In genomic region chr16:16788004-16788403, GRCh38 we compare ENCODE assay signal across 18 cellular contexts.
DNase-seq lines count a peak whose midpoint lies in the region; TF ChIP-seq lines count a peak whose summit lies in the region.
"Had no signal": no experiment of that assay in that cellular context is flagged by ENCODE, and none has a peak within 500 bp of the region (broad histone marks: within the 10 kb centered on the region; RNA-seq: fewer than 3 reads in every experiment).

No MANE protein-coding gene starts in this region.

- H3K4me1 ChIP-seq in H9 (ENCODE audit: insufficient read depth, low read length) (peaks cover 2% of the 10 kb centered on the region; the same call in 1 of the 2 replicates), NT2/D1 (ENCODE audit: insufficient read depth, insufficient read length) (peaks cover 2% of the 10 kb centered on the region), mesenchymal stem cell (ENCODE audit: control insufficient read depth, insufficient read depth, low read depth, low read length) (no peaks in the 10 kb centered on the region), neuronal stem cell (ENCODE audit: control insufficient read depth in 2 of 2, insufficient read depth in 1 of 2, low read depth in 1 of 2, low read length in 2 of 2) (peaks cover 0 to 7% of the 10 kb centered on the region in 2 donors)
- H3K4me1 ChIP-seq: BLaER1 treated with 17β-estradiol and CSF1 and Interleukin-3, amounts not matched to agents 10 nM and 100 nM had no signal

- no peak overlapping the region for H2BK20ac ChIP-seq in H9 (ENCODE audit: low read depth, low read length, poor library complexity, severe bottlenecking)

- H2BK5ac ChIP-seq in H9 (ENCODE audit: insufficient read length, low read length) (no peak overlapping the region), mesenchymal stem cell (ENCODE audit: low read depth, low read length, poor library complexity, severe bottlenecking) (no peak overlapping the region), neuronal stem cell (ENCODE audit: low read length) (no peak overlapping the region)

- H3K18ac ChIP-seq in H9 (ENCODE audit: insufficient read length, low read depth, low read length) (no peak overlapping the region), mesenchymal stem cell (ENCODE audit: low read depth in 1 of 2, low read length in 2 of 2) (no peak overlapping the region), neuronal stem cell (ENCODE audit: low read length) (no peak overlapping the region)

- H3K36me3 ChIP-seq in NT2/D1 (ENCODE audit: insufficient read depth, insufficient read length, low read length) (no peaks in the 10 kb centered on the region), mesenchymal stem cell (ENCODE audit: control insufficient read depth in 1 of 2, insufficient read depth in 2 of 2, low read depth in 1 of 2, low read length in 2 of 2) (no peaks in the 10 kb centered on the region), neuronal stem cell (replicated peaks in 1 of 2; ENCODE audit: control insufficient read depth in 2 of 2, insufficient read depth in 2 of 2, low read length in 2 of 2) (no peaks in the 10 kb centered on the region)
- H3K36me3 ChIP-seq: BLaER1 treated with 17β-estradiol and CSF1 and Interleukin-3, amounts not matched to agents 10 nM and 100 nM had no signal

- DNase-seq in H9: no peak
- no peak for DNase-seq in NT2/D1 (ENCODE audit: low read depth, low spot score)
- DNase-seq in mesenchymal stem cell: no peak
- DNase-seq in neuronal stem cell (ENCODE audit: low spot score): no peak
- DNase-seq in NCI-H345 treated with DMSO at 0.1 percent for 48 hours (lab: John Stamatoyannopoulos, UW; ENCODE audit: unreplicated experiment): no peak
- DNase-seq in SHP77 (lab: John Stamatoyannopoulos, UW): no peak
- DNase-seq in NCI-H524 (lab: John Stamatoyannopoulos, UW): no peak
- DNase-seq: Calu3; CD8-positive, alpha-beta T cell; DMS53; DND-41; EL; HFFc6; IMR-90 had no signal

- no peaks in the 10 kb centered on the region for H3K27me3 Mint-ChIP-seq in H9 (ENCODE audit: low read depth)
- H3K27me3 Mint-ChIP-seq: B cell had no signal

- TF ChIP-seq CTCF in H9 (conservative IDR thresholded peaks at IDR 0.05): no peak

- no peak overlapping the region for H4K91ac ChIP-seq in H9 (ENCODE audit: insufficient read length, low read depth, low read length)
- no peak overlapping the region for H4K91ac ChIP-seq in mesenchymal stem cell (ENCODE audit: low read length)
- H4K91ac ChIP-seq in neuronal stem cell (ENCODE audit: low read depth, low read length, poor library complexity): no peak overlapping the region

- H2BK120ac ChIP-seq in H9 (ENCODE audit: low read depth, low read length, poor library complexity, severe bottlenecking) (no peak overlapping the region), mesenchymal stem cell (ENCODE audit: low read depth, low read length) (no peak overlapping the region), neuronal stem cell (ENCODE audit: low read depth, low read length) (no peak overlapping the region)

- H3K9me3 Mint-ChIP-seq in H9: peaks cover 14 to 23% of the 10 kb centered on the region in 2 experiments

- H3K36me3 Mint-ChIP-seq in H9 (ENCODE audit: insufficient read depth in 1 of 3, low read depth in 3 of 3): peaks cover 3 to 12% (median 6%) of the 10 kb centered on the region in 3 experiments; a peak in 6 of 7 replicates
- H3K36me3 Mint-ChIP-seq: CD8-positive, alpha-beta T cell had no signal

- no peaks in the 10 kb centered on the region for H3K9me3 ChIP-seq in H9 (ENCODE audit: control insufficient read depth, low read depth, low read length)
- H3K9me3 ChIP-seq in NT2/D1 (ENCODE audit: insufficient read depth, low read length): peaks cover 21% of the 10 kb centered on the region
- H3K9me3 ChIP-seq in mesenchymal stem cell (ENCODE audit: control insufficient read depth, low read length): peaks cover 15% of the 10 kb centered on the region
- peaks cover 0 to 4% of the 10 kb centered on the region in 2 donors for H3K9me3 ChIP-seq in neuronal stem cell (replicated peaks in 1 of 2; ENCODE audit: control insufficient read depth in 2 of 2, insufficient read depth in 1 of 2, low read depth in 1 of 2, low read length in 2 of 2)

- no peak overlapping the region for H3K4me3 Mint-ChIP-seq in H9
- H3K4me3 Mint-ChIP-seq: B cell; CD8-positive, alpha-beta T cell; HFFc6 had no signal

- H3K27ac ChIP-seq in H9 (ENCODE audit: insufficient read length, low read depth, low read length) (no peak overlapping the region), mesenchymal stem cell (ENCODE audit: low read length, poor library complexity, severe bottlenecking) (no peak overlapping the region), neuronal stem cell (replicated peaks; ENCODE audit: low read length) (peak overlapping the region; percentile 63)
- H3K27ac ChIP-seq: BLaER1 treated with 17β-estradiol and CSF1 and Interleukin-3, amounts not matched to agents 10 nM and 100 nM had no signal

- H3K9ac ChIP-seq in H9 (ENCODE audit: extremely low read depth, insufficient read length, low read length) (no peak overlapping the region), NT2/D1 (ENCODE audit: insufficient read length, low read depth) (peak overlapping the region; percentile 43), mesenchymal stem cell (ENCODE audit: low read length) (no peak overlapping the region), neuronal stem cell (ENCODE audit: low read depth, low read length, poor library complexity) (no peak overlapping the region)
- H3K9ac ChIP-seq: BLaER1 treated with 17β-estradiol and CSF1 and Interleukin-3, amounts not matched to agents 10 nM and 100 nM had no signal

- H3K23me2 ChIP-seq in H9 (ENCODE audit: insufficient read length, low read depth, low read length, poor library complexity, severe bottlenecking): no peaks in the 10 kb centered on the region

- H3K23ac ChIP-seq in H9 (ENCODE audit: insufficient read length, low read depth, low read length): no peak overlapping the region
- no peak overlapping the region for H3K23ac ChIP-seq in mesenchymal stem cell (ENCODE audit: low read length in 2 of 2)
- H3K23ac ChIP-seq in neuronal stem cell (ENCODE audit: low read depth, low read length, poor library complexity): no peak overlapping the region

- H3K56ac ChIP-seq in H9 (ENCODE audit: insufficient read length, low read depth, low read length): no peak overlapping the region

- no peaks in the 10 kb centered on the region for H3K79me2 ChIP-seq in H9 (ENCODE audit: insufficient read depth, low read length)

- H4K5ac ChIP-seq in H9 (ENCODE audit: insufficient read length, low read depth, low read length): no peak overlapping the region

- no peak overlapping the region for H3T11ph ChIP-seq in H9 (ENCODE audit: low read length)

- peak overlapping the region in 2 of 3 experiments; percentile 61 to 87; a peak in 4 of 7 replicates for H3K27ac Mint-ChIP-seq in H9
- H3K27ac Mint-ChIP-seq: B cell; CD8-positive, alpha-beta T cell; HFFc6 had no signal

- H4K8ac ChIP-seq in H9 (replicated peaks; ENCODE audit: insufficient read length, low read depth, low read length) (no peak overlapping the region), mesenchymal stem cell (ENCODE audit: low read length) (no peak overlapping the region), neuronal stem cell (ENCODE audit: low read depth, low read length) (no peak overlapping the region)

- H2BK15ac ChIP-seq in H9 (ENCODE audit: low read depth, low read length) (no peak overlapping the region), mesenchymal stem cell (ENCODE audit: low read depth, poor library complexity, severe bottlenecking) (no peak overlapping the region), neuronal stem cell (ENCODE audit: low read length) (no peak overlapping the region)

- H3K4ac ChIP-seq in H9 (ENCODE audit: low read depth, low read length) (no peak overlapping the region), mesenchymal stem cell (ENCODE audit: low read depth in 1 of 2, low read length in 2 of 2) (no peak overlapping the region), neuronal stem cell (ENCODE audit: low read length) (no peak overlapping the region)

- H2AK5ac ChIP-seq in H9 (ENCODE audit: insufficient read length, low read length) (no peak overlapping the region), mesenchymal stem cell (ENCODE audit: low read length, severe bottlenecking) (no peak overlapping the region), neuronal stem cell (ENCODE audit: low read depth, low read length) (no peak overlapping the region)

- H3K4me3 ChIP-seq in NT2/D1 (ENCODE audit: insufficient read length, low read depth) (no peak overlapping the region), mesenchymal stem cell (ENCODE audit: insufficient read depth in 1 of 2, low read depth in 1 of 2, low read length in 2 of 2) (no peak overlapping the region), neuronal stem cell (ENCODE audit: low read length in 2 of 2) (no peak overlapping the region)
- H3K4me3 ChIP-seq: BLaER1 treated with 17β-estradiol and CSF1 and Interleukin-3, amounts not matched to agents 10 nM and 100 nM; GM12878; K562 had no signal

- no peaks in the 10 kb centered on the region for H3K27me3 ChIP-seq in H9 (ENCODE audit: insufficient read depth, low read length)
- H3K27me3 ChIP-seq in NT2/D1 (ENCODE audit: insufficient read depth, insufficient read length): no peaks in the 10 kb centered on the region
- H3K27me3 ChIP-seq in mesenchymal stem cell (ENCODE audit: control insufficient read depth in 1 of 2, insufficient read depth in 1 of 2, low read length in 2 of 2): no peaks in the 10 kb centered on the region
- H3K27me3 ChIP-seq in neuronal stem cell (ENCODE audit: control insufficient read depth in 3 of 3, insufficient read depth in 3 of 3, low read depth in 1 of 3, low read length in 3 of 3): peaks cover 0 to 2% (median 0%) of the 10 kb centered on the region in 3 experiments
- H3K27me3 ChIP-seq: BLaER1 treated with 17β-estradiol and CSF1 and Interleukin-3, amounts not matched to agents 10 nM and 100 nM had no signal

- WGBS in H9 (ENCODE audit: extremely low coverage, insufficient read length, low lambda C conversion rate): no CpG with 5 or more reads among the region's 2 CpGs
- 43% methylated on average over 1 of the region's 2 CpGs for WGBS in mesenchymal stem cell
- no CpG with 5 or more reads among the region's 2 CpGs for WGBS in neuronal stem cell (ENCODE audit: extremely low coverage in 2 of 2, insufficient read length in 2 of 2, insufficient replicate concordance in 1 of 2), 2 donors

- H3K4me1 Mint-ChIP-seq in H9: peaks cover 13 to 53% of the 10 kb centered on the region in 2 experiments
- H3K4me1 Mint-ChIP-seq: B cell had no signal

- H4K20me1 ChIP-seq in H9 (ENCODE audit: control insufficient read depth, insufficient read depth, insufficient read length): no peaks in the 10 kb centered on the region
- H4K20me1 ChIP-seq: BLaER1 treated with 17β-estradiol and CSF1 and Interleukin-3, amounts not matched to agents 10 nM and 100 nM had no signal

- H2AFZ ChIP-seq in H9 (ENCODE audit: low read length) (peak overlapping the region; percentile 71), mesenchymal stem cell (ENCODE audit: low read depth, low read length) (peak overlapping the region; percentile 4), neuronal stem cell (ENCODE audit: low read length) (no peak overlapping the region)

- H3K4me2 ChIP-seq in H9 (ENCODE audit: insufficient read depth, insufficient read length, low read length): no peak overlapping the region
- H3K4me2 ChIP-seq in mesenchymal stem cell (ENCODE audit: low read length, poor library complexity, severe bottlenecking): no peak overlapping the region
- peak overlapping the region; percentile 18 for H3K4me2 ChIP-seq in neuronal stem cell (ENCODE audit: insufficient read depth, low read length, poor library complexity, severe bottlenecking)
- H3K4me2 ChIP-seq: BLaER1 treated with 17β-estradiol and CSF1 and Interleukin-3, amounts not matched to agents 10 nM and 100 nM had no signal

- H3K14ac ChIP-seq in H9 (ENCODE audit: insufficient read depth, low read length) (no peak overlapping the region), mesenchymal stem cell (ENCODE audit: low read length in 2 of 2) (no peak overlapping the region), neuronal stem cell (ENCODE audit: low read length) (no peak overlapping the region)

- H2BK12ac ChIP-seq in H9 (ENCODE audit: insufficient read length, low read depth, low read length): no peak overlapping the region
- H2BK12ac ChIP-seq in mesenchymal stem cell (ENCODE audit: low read length in 2 of 2): no peak overlapping the region
- H2BK12ac ChIP-seq in neuronal stem cell (ENCODE audit: low read length): no peak overlapping the region

- H3K79me1 ChIP-seq in H9 (ENCODE audit: insufficient read depth, low read depth, low read length, poor library complexity, severe bottlenecking) (no peaks in the 10 kb centered on the region), mesenchymal stem cell (replicated peaks; ENCODE audit: low read length, poor library complexity, severe bottlenecking) (no peaks in the 10 kb centered on the region), neuronal stem cell (ENCODE audit: low read depth, low read length) (no peaks in the 10 kb centered on the region)
